In genomic region chr9:103991698-103992097, GRCh38 we compare ENCODE assay signal across 12 cellular contexts.
A peak's percentile ranks its signal among the peaks of the same experiment; 100 is the strongest.
DNase-seq lines count a peak whose midpoint lies in the region; ATAC-seq and TF ChIP-seq lines count a peak whose summit lies in the region.
"Had no signal": no experiment of that assay in that cellular context is flagged by ENCODE, and none has a peak within 500 bp of the region (broad histone marks: within the 10 kb centered on the region; RNA-seq: fewer than 3 reads in every experiment).

No MANE protein-coding gene starts in this region.

- TF ChIP-seq CTCF in GM12865 (IDR thresholded peaks at IDR 0.05; ENCODE audit: insufficient read depth, low read depth, low read length, missing control alignments) (no peak), transverse colon (IDR thresholded peaks at IDR 0.05) (no peak)

- no peak for TF ChIP-seq EP300 in transverse colon (IDR thresholded peaks at IDR 0.05; ENCODE audit: low read depth)

- H3K36me3 ChIP-seq in transverse colon, result no peaks in the 10 kb centered on the region
- H3K36me3 ChIP-seq: HAP-1 had no signal

- CTCF ChIA-PET in activated CD4-positive, alpha-beta memory T cell treated with anti-CD3 and anti-CD28 coated beads for 36 hours (lab: Charles Lee), result no interaction called here

- H3K4me1 Mint-ChIP-seq in activated CD4-positive, alpha-beta memory T cell treated with anti-CD3 and anti-CD28 coated beads for 36 hours (ENCODE audit: low read depth), result peaks cover 7% of the 10 kb centered on the region

- H3K4me1 ChIP-seq in transverse colon, result no peaks in the 10 kb centered on the region

- intact Hi-C loops in activated CD4-positive, alpha-beta memory T cell treated with anti-CD3 and anti-CD28 coated beads for 36 hours (cut with micrococcal nuclease), result no loop called here
- intact Hi-C loops in transverse colon (cut with DNase I; ENCODE audit: low total_unique reads), result no loop called here

- POLR2A ChIA-PET in activated CD4-positive, alpha-beta memory T cell treated with anti-CD3 and anti-CD28 coated beads for 36 hours (lab: Charles Lee), result no interaction called here

- WGBS in transverse colon (ENCODE audit: low coverage in 1 of 2), 2 donors, result 46 to 73% methylated on average over 1 of the region's 1 CpG

- no peaks in the 10 kb centered on the region for H3K27me3 ChIP-seq in transverse colon

- H3K27me3 Mint-ChIP-seq in activated CD4-positive, alpha-beta memory T cell treated with anti-CD3 and anti-CD28 coated beads for 36 hours, result no peaks in the 10 kb centered on the region

- ATAC-seq in GM19351 (IDR thresholded peaks at IDR 0.05; ENCODE audit: unreplicated experiment) (peak; percentile 67), HG02973 (IDR thresholded peaks at IDR 0.05; ENCODE audit: unreplicated experiment) (peak; percentile 86)

- no peak overlapping the region for H3K4me3 ChIP-seq in GM12865 (ENCODE audit: low read depth, low read length)
- H3K4me3 ChIP-seq in transverse colon, result no peak overlapping the region
- H3K4me3 ChIP-seq: HAP-1 had no signal

- H3K27ac Mint-ChIP-seq in activated CD4-positive, alpha-beta memory T cell treated with anti-CD3 and anti-CD28 coated beads for 36 hours, result peak overlapping the region; percentile 65

- H3K36me3 Mint-ChIP-seq in activated CD4-positive, alpha-beta memory T cell treated with anti-CD3 and anti-CD28 coated beads for 36 hours, result no peaks in the 10 kb centered on the region

- TF ChIP-seq POLR2A in transverse colon (IDR thresholded peaks at IDR 0.05), result no peak

- no peak overlapping the region for H3K4me3 Mint-ChIP-seq in activated CD4-positive, alpha-beta memory T cell treated with anti-CD3 and anti-CD28 coated beads for 36 hours

- no peaks in the 10 kb centered on the region for H3K9me3 Mint-ChIP-seq in activated CD4-positive, alpha-beta memory T cell treated with anti-CD3 and anti-CD28 coated beads for 36 hours

- peak; percentile 72 for DNase-seq in GM12865 (ENCODE audit: low read depth)
- DNase-seq in activated CD4-positive, alpha-beta memory T cell treated with anti-CD3 and anti-CD28 coated beads for 36 hours, result no peak
- DNase-seq in transverse colon, result no peak
- no peak for DNase-seq in HuH-7 (ENCODE audit: low spot score)
- no peak for DNase-seq in hepatic stellate cell (ENCODE audit: low spot score)
- no peak for DNase-seq in iPS-NIHi11 (ENCODE audit: low spot score)
- DNase-seq: activated gamma-delta T cell treated with Interleukin-2 at 50 U/mL for 16 hours, NCI-H1930, SW 1271 had no signal

- in situ Hi-C loops in transverse colon (cut with MboI; ENCODE audit: low pct_ligation_motif_present in 1 of 4, low pct_unique_long_range_greater_than_20kb in 1 of 4, low sequenced_read_pairs in 3 of 4), result no loop called here

- no peaks in the 10 kb centered on the region for H3K9me3 ChIP-seq in transverse colon
- H3K9me3 ChIP-seq: HAP-1 had no signal

- no peak overlapping the region for H3K27ac ChIP-seq in transverse colon
